20 cellular contexts compared by ENCODE assay signal in genomic region chr11:37459430-37459829, GRCh38.
"Had no signal": no experiment of that assay in that cellular context is flagged by ENCODE, and none has a peak within 500 bp of the region (broad histone marks: within the 10 kb centered on the region; RNA-seq: fewer than 3 reads in every experiment).

No MANE protein-coding gene starts in this region.

- H3K27me3 Mint-ChIP-seq: T-cell had no signal

- H3K36me3 Mint-ChIP-seq: T-cell had no signal

- DNase-seq: IMR-90, Karpas-422, KG1, MM.1S, NCI-H1092 treated with DMSO at 0.1 percent for 48 hours, NCI-H1436, NCI-H187, NCI-H2029, NCI-H2081 treated with DMSO at 0.1 percent for 48 hours, NCI-H2171 treated with DMSO at 0.1 percent for 48 hours, NCI-H524, NCI-H526 treated with DMSO at 0.1 percent for 48 hours, NCI-H748 treated with DMSO at 0.1 percent for 48 hours, SHP77 treated with DMSO at 0.1 percent for 48 hours, SJCRH30, SW 1271, T-cell had no signal

- ATAC-seq: HepG2, Panc1, Right ventricle myocardium inferior, T-cell had no signal

- FAIRE-seq: HepG2 had no signal

- H3K27ac Mint-ChIP-seq: T-cell had no signal

- H3K4me1 Mint-ChIP-seq: T-cell had no signal

- H3K4me3 Mint-ChIP-seq: T-cell had no signal
